8 cellular contexts compared by ENCODE assay signal in the genomic region with DNA sequence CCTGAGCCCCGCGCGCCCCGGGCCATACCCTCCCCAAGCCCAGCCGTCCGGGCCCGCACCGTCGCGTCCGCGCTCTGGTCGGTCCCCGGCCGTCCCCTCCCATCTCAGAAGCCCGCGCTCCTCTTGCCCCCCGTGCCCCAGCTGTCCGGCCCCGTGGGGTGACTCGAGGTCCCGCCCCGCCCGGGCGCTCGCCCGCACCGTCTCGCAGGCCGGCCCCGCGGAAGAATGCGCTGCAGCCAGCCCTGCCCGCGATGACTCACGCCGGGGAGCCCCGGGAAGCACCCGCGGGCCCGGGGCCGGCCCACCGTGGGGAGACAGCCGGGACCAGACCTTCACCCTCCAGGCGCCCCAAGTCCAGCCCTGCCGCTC. TPM values are rescaled to one million over a fixed set of nuclear protein-coding genes. Genes with fewer than 3 reads are reported as not detected.
DNase-seq lines count a peak whose midpoint lies in the region; ATAC-seq and TF ChIP-seq lines count a peak whose summit lies in the region.

No MANE protein-coding gene starts in this region.

- CTCF ChIA-PET in OCI-LY7 (lab: Charles Lee; ENCODE audit: unreplicated experiment) = no interaction called here

- intact Hi-C loops in OCI-LY7 (cut with micrococcal nuclease; ENCODE audit: unreplicated experiment) = no loop called here

- TF ChIP-seq POLR2A in GM18505 (IDR thresholded peaks at IDR 0.05; ENCODE audit: borderline replicate concordance, extremely low read depth, insufficient read depth, insufficient read length) = no peak

- H3K4me3 ChIP-seq in fibroblast of lung (replicated peaks in 1 of 4; ENCODE audit: control extremely low read depth in 1 of 4, insufficient read depth in 1 of 4, low read depth in 3 of 4, low read length in 4 of 4) = peak overlapping the region in 1 of 4 experiments; percentile 81
- no peak overlapping the region for H3K4me3 ChIP-seq in parathyroid adenoma (ENCODE audit: low read depth, low read length)
- H3K4me3 ChIP-seq in OCI-LY7 (ENCODE audit: low read depth, low read length, poor library complexity, severe bottlenecking) = no peak overlapping the region

- H3K79me2 ChIP-seq in fibroblast of lung (ENCODE audit: control insufficient read depth, insufficient read depth, low read length) (peaks cover 26% of the 10 kb centered on the region), parathyroid adenoma (no peaks in the 10 kb centered on the region), OCI-LY7 (ENCODE audit: insufficient read depth, low read depth, low read length) (no peaks in the 10 kb centered on the region)

- TF ChIP-seq CTCF in fibroblast of lung (conservative IDR thresholded peaks at IDR 0.05 in 1 of 2, IDR thresholded peaks at IDR 0.05 in 1 of 2; ENCODE audit: low read depth in 1 of 2, low read length in 2 of 2) (no peak), parathyroid adenoma (IDR thresholded peaks at IDR 0.05) (no peak), OCI-LY7 (conservative IDR thresholded peaks at IDR 0.05; ENCODE audit: low read length) (no peak)

- H3K9ac ChIP-seq in fibroblast of lung (ENCODE audit: insufficient read depth, low read length) (peak overlapping the region; percentile 59), parathyroid adenoma (no peak overlapping the region)

- DNase-seq in stimulated activated naive CD4-positive, alpha-beta T cell treated with Interleukin-2 at 50 U/mL for 16 hours (lab: John Stamatoyannopoulos, UW) = peak; percentile 32
- no peak for DNase-seq in stimulated activated naive CD4-positive, alpha-beta T cell (lab: John Stamatoyannopoulos, UW)
- DNase-seq in activated CD4-positive, alpha-beta T cell treated with anti-CD3 and anti-CD28 coated beads, Interleukin-2, amount 50 U/mL, for 48 hours = peak; percentile 56 to 65
- DNase-seq in fibroblast of lung (ENCODE audit: low read depth in 2 of 2) = peak; percentile 77
- no peak for DNase-seq in NCI-H446 (lab: John Stamatoyannopoulos, UW)
- DNase-seq in OCI-LY7 (ENCODE audit: low spot score) = no peak

- H3K36me3 ChIP-seq in fibroblast of lung (ENCODE audit: control insufficient read depth, insufficient read depth, low read length) (no peaks in the 10 kb centered on the region), parathyroid adenoma (ENCODE audit: control insufficient read depth, insufficient read depth, low read length) (no peaks in the 10 kb centered on the region), OCI-LY7 (ENCODE audit: insufficient read depth, low read length) (no peaks in the 10 kb centered on the region)

- no TSS peak for BruUV-seq in OCI-LY7 (replicated peaks; lab: Mats Ljungman, UMichigan)

- H3K27me3 ChIP-seq in fibroblast of lung (ENCODE audit: control insufficient read depth, insufficient read depth, low read length) = no peaks in the 10 kb centered on the region
- no peaks in the 10 kb centered on the region for H3K27me3 ChIP-seq in parathyroid adenoma (ENCODE audit: control insufficient read depth, insufficient read depth, low read length)

- H4K20me1 ChIP-seq in fibroblast of lung (ENCODE audit: control insufficient read depth, extremely low read depth, insufficient read depth, low read length) (no peaks in the 10 kb centered on the region), OCI-LY7 (ENCODE audit: insufficient read depth, low read length) (no peaks in the 10 kb centered on the region)

- POLR2A ChIA-PET in OCI-LY7 (lab: Charles Lee) = no interaction called here

- ATAC-seq in GM18505 (IDR thresholded peaks at IDR 0.05; ENCODE audit: unreplicated experiment) = no peak

- H3K27ac ChIP-seq in fibroblast of lung (ENCODE audit: insufficient read depth, low read length) = peak overlapping the region; percentile 94
- no peak overlapping the region for H3K27ac ChIP-seq in parathyroid adenoma
- no peak overlapping the region for H3K27ac ChIP-seq in OCI-LY7 (ENCODE audit: low read depth, low read length, poor library complexity, severe bottlenecking)

- H2AFZ ChIP-seq in fibroblast of lung (ENCODE audit: low read length) (no peak overlapping the region), parathyroid adenoma (peak overlapping the region; percentile 56), OCI-LY7 (ENCODE audit: low read length) (no peak overlapping the region)

- H3K4me2 ChIP-seq in fibroblast of lung (ENCODE audit: extremely low read depth, insufficient read depth, low read length) = peak overlapping the region; percentile 68
- no peak overlapping the region for H3K4me2 ChIP-seq in parathyroid adenoma (ENCODE audit: low read length)
- no peak overlapping the region for H3K4me2 ChIP-seq in OCI-LY7 (ENCODE audit: low read length)

- H3K4me1 ChIP-seq in fibroblast of lung (ENCODE audit: control insufficient read depth, extremely low read depth, insufficient read depth, low read length) (peaks cover 12% of the 10 kb centered on the region), parathyroid adenoma (peaks cover 4% of the 10 kb centered on the region), OCI-LY7 (ENCODE audit: insufficient read depth, low read length, poor library complexity, severe bottlenecking) (no peaks in the 10 kb centered on the region)

- no peaks in the 10 kb centered on the region for H3K9me2 ChIP-seq in OCI-LY7 (ENCODE audit: insufficient read depth, low read length)

- H3K9me3 ChIP-seq in fibroblast of lung (ENCODE audit: control insufficient read depth, insufficient read depth, low read depth, low read length) (no peaks in the 10 kb centered on the region), parathyroid adenoma (ENCODE audit: control insufficient read depth, low read length) (no peaks in the 10 kb centered on the region), OCI-LY7 (ENCODE audit: low read length) (no peaks in the 10 kb centered on the region)

RNA-seq across cellular contexts. Expression of a gene that starts 0.3 kb away (rescaled TPM):
- 4.1 and 6.8 TPM in 2 replicates for total RNA-seq in fibroblast of lung
- 16.2 and 20.5 TPM in 2 replicates for polyA plus RNA-seq in fibroblast of lung
- 108 and 155 TPM in 2 replicates for polyA plus RNA-seq in fibroblast of lung (2012)
- polyA minus RNA-seq in fibroblast of lung (ENCODE audit: low replicate concordance) = 13.6 and 18.5 TPM in 2 replicates
- total RNA-seq in OCI-LY7 (2014; rRNA removed; shearing (Covaris generic)) = 0.16 and 1.0 TPM in 2 replicates
- 0.34 and 0.50 TPM in 2 replicates for total RNA-seq in OCI-LY7 (2022)

RNA-seq across cellular contexts. Expression of a gene that starts 43.9 kb away (rescaled TPM):
- total RNA-seq in fibroblast of lung = 31.1 and 31.5 TPM in 2 replicates
- polyA plus RNA-seq in fibroblast of lung = 5.2 and 8.6 TPM in 2 replicates
- 9.0 and 12.6 TPM in 2 replicates for polyA plus RNA-seq in fibroblast of lung (2012)
- polyA minus RNA-seq in fibroblast of lung (ENCODE audit: low replicate concordance) = 1.1 and 2.5 TPM in 2 replicates
- 0.13 TPM in 1 of 2 replicates, not detected in the other for total RNA-seq in OCI-LY7 (2014; rRNA removed; shearing (Covaris generic))
- total RNA-seq in OCI-LY7 (2022) = 0.55 and 0.59 TPM in 2 replicates

Comparison
In these comparisons a context has a peak if more than half of its experiments do, and no peak if none do; other contexts are left out.
1. DNase-seq: peak in stimulated activated naive CD4-positive, alpha-beta T cell treated with Interleukin-2 at 50 U/mL for 16 hours (single experiment), activated CD4-positive, alpha-beta T cell treated with anti-CD3 and anti-CD28 coated beads, Interleukin-2, amount 50 U/mL, for 48 hours (2 of 2) and fibroblast of lung (2 of 2); none in stimulated activated naive CD4-positive, alpha-beta T cell (0 of 6), NCI-H446 (0 of 2) and OCI-LY7 (single experiment).
2. RNA of a gene that starts 43.9 kb away (total RNA-seq): 31.1 to 31.5 TPM in fibroblast of lung; 0.13 to 0.59 TPM in OCI-LY7; every median in the first group is over 10 times any median in the second.